ENCODE assay signal across 1 cellular context in the genomic region with DNA sequence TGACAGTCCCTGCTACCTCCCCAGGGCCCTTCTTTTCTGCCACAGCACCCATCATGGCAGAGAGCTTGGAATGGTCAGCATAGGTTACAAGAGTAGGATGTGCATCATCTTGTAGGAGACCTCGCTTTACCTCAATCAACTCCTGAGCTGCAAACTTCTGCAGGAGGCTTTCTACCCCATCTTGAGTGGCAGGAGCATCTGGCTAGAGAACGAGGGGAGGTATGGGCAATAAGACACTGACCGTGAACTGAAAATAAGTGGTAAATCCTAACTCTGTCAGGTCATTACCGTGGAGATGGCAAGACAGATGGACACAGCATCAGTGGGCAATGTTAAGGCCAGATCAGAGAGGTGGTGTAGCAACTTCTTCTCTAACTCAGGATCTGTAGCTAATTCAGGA.
TF ChIP-seq lines count a peak whose summit lies in the region.

No MANE protein-coding gene starts in this region.

TF ChIP-seq in H1, 55 proteins besides CTCF, POLR2A, EP300 and RAD21:
- no peak for TF ChIP-seq RFX5 (IDR thresholded peaks at IDR 0.05; ENCODE audit: borderline replicate concordance, low read depth, low read length)
- no peak for TF ChIP-seq TBP (IDR thresholded peaks at IDR 0.05; ENCODE audit: low read depth, low read length)
- no peak for TF ChIP-seq HDAC6 (IDR thresholded peaks at IDR 0.05; ENCODE audit: low read depth, low read length)
- no peak for TF ChIP-seq TAF7 (optimal IDR thresholded peaks at IDR 0.05; ENCODE audit: borderline replicate concordance, low read depth, low read length)
- no peak for TF ChIP-seq CTBP2 (IDR thresholded peaks at IDR 0.05; ENCODE audit: borderline replicate concordance, insufficient read depth, insufficient read length, low read length)
- TF ChIP-seq, protein P1, sequence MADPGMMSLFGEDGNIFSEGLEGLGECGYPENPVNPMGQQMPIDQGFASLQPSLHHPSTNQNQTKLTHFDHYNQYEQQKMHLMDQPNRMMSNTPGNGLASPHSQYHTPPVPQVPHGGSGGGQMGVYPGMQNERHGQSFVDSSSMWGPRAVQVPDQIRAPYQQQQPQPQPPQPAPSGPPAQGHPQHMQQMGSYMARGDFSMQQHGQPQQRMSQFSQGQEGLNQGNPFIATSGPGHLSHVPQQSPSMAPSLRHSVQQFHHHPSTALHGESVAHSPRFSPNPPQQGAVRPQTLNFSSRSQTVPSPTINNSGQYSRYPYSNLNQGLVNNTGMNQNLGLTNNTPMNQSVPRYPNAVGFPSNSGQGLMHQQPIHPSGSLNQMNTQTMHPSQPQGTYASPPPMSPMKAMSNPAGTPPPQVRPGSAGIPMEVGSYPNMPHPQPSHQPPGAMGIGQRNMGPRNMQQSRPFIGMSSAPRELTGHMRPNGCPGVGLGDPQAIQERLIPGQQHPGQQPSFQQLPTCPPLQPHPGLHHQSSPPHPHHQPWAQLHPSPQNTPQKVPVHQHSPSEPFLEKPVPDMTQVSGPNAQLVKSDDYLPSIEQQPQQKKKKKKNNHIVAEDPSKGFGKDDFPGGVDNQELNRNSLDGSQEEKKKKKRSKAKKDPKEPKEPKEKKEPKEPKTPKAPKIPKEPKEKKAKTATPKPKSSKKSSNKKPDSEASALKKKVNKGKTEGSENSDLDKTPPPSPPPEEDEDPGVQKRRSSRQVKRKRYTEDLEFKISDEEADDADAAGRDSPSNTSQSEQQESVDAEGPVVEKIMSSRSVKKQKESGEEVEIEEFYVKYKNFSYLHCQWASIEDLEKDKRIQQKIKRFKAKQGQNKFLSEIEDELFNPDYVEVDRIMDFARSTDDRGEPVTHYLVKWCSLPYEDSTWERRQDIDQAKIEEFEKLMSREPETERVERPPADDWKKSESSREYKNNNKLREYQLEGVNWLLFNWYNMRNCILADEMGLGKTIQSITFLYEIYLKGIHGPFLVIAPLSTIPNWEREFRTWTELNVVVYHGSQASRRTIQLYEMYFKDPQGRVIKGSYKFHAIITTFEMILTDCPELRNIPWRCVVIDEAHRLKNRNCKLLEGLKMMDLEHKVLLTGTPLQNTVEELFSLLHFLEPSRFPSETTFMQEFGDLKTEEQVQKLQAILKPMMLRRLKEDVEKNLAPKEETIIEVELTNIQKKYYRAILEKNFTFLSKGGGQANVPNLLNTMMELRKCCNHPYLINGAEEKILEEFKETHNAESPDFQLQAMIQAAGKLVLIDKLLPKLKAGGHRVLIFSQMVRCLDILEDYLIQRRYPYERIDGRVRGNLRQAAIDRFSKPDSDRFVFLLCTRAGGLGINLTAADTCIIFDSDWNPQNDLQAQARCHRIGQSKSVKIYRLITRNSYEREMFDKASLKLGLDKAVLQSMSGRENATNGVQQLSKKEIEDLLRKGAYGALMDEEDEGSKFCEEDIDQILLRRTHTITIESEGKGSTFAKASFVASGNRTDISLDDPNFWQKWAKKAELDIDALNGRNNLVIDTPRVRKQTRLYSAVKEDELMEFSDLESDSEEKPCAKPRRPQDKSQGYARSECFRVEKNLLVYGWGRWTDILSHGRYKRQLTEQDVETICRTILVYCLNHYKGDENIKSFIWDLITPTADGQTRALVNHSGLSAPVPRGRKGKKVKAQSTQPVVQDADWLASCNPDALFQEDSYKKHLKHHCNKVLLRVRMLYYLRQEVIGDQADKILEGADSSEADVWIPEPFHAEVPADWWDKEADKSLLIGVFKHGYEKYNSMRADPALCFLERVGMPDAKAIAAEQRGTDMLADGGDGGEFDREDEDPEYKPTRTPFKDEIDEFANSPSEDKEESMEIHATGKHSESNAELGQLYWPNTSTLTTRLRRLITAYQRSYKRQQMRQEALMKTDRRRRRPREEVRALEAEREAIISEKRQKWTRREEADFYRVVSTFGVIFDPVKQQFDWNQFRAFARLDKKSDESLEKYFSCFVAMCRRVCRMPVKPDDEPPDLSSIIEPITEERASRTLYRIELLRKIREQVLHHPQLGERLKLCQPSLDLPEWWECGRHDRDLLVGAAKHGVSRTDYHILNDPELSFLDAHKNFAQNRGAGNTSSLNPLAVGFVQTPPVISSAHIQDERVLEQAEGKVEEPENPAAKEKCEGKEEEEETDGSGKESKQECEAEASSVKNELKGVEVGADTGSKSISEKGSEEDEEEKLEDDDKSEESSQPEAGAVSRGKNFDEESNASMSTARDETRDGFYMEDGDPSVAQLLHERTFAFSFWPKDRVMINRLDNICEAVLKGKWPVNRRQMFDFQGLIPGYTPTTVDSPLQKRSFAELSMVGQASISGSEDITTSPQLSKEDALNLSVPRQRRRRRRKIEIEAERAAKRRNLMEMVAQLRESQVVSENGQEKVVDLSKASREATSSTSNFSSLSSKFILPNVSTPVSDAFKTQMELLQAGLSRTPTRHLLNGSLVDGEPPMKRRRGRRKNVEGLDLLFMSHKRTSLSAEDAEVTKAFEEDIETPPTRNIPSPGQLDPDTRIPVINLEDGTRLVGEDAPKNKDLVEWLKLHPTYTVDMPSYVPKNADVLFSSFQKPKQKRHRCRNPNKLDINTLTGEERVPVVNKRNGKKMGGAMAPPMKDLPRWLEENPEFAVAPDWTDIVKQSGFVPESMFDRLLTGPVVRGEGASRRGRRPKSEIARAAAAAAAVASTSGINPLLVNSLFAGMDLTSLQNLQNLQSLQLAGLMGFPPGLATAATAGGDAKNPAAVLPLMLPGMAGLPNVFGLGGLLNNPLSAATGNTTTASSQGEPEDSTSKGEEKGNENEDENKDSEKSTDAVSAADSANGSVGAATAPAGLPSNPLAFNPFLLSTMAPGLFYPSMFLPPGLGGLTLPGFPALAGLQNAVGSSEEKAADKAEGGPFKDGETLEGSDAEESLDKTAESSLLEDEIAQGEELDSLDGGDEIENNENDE (IDR thresholded peaks at IDR 0.05; ENCODE audit: insufficient replicate concordance, low read length), result no peak
- TF ChIP-seq EZH2 (IDR thresholded peaks at IDR 0.05; ENCODE audit: low read depth, low read length, severe bottlenecking), result no peak
- TF ChIP-seq POLR2AphosphoS5 (IDR thresholded peaks at IDR 0.05; ENCODE audit: low read depth, low read length), result no peak
- TF ChIP-seq, protein P2, sequence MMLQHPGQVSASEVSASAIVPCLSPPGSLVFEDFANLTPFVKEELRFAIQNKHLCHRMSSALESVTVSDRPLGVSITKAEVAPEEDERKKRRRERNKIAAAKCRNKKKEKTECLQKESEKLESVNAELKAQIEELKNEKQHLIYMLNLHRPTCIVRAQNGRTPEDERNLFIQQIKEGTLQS (IDR thresholded peaks at IDR 0.05; ENCODE audit: insufficient read depth, low read depth, low read length), result no peak
- TF ChIP-seq BCL11A (IDR thresholded peaks at IDR 0.05; ENCODE audit: low read depth in 2 of 2, low read length in 2 of 2), result no peak
- TF ChIP-seq CBX8 (IDR thresholded peaks at IDR 0.05; ENCODE audit: borderline replicate concordance, low read depth, low read length), result no peak
- no peak for TF ChIP-seq GABPA (IDR thresholded peaks at IDR 0.05; ENCODE audit: borderline replicate concordance, insufficient read depth, low read length)
- no peak for TF ChIP-seq SRF (IDR thresholded peaks at IDR 0.05; ENCODE audit: low read depth, low read length)
- TF ChIP-seq SIX5 (IDR thresholded peaks at IDR 0.05; ENCODE audit: low read depth, low read length), result no peak
- no peak for TF ChIP-seq SIRT6 (IDR thresholded peaks at IDR 0.05; ENCODE audit: low read length)
- TF ChIP-seq SUZ12 (IDR thresholded peaks at IDR 0.05; ENCODE audit: low read length), result no peak
- TF ChIP-seq ZNF274 (IDR thresholded peaks at IDR 0.05; ENCODE audit: borderline replicate concordance, extremely low read depth, low read length), result no peak
- TF ChIP-seq BACH1 (IDR thresholded peaks at IDR 0.05; ENCODE audit: low read length), result no peak
- TF ChIP-seq JUND (IDR thresholded peaks at IDR 0.05; ENCODE audit: low read length), result no peak
- TF ChIP-seq NANOG (IDR thresholded peaks at IDR 0.05; ENCODE audit: insufficient read depth, low read depth, low read length, poor library complexity, severe bottlenecking), result no peak
